In genomic region chrX:19879742-19880378, GRCh38 we compare ENCODE assay signal across 1 cellular context.
TF ChIP-seq lines count a peak whose summit lies in the region.

No MANE protein-coding gene starts in this region.

TF ChIP-seq in H1, 55 proteins besides CTCF, POLR2A, EP300 and RAD21:
- TF ChIP-seq CBX5 (IDR thresholded peaks at IDR 0.05; ENCODE audit: low read depth, low read length) (no peak), SIRT6 (IDR thresholded peaks at IDR 0.05; ENCODE audit: low read length) (no peak), ATF2 (IDR thresholded peaks at IDR 0.05; ENCODE audit: low read length) (no peak), NRF1 (IDR thresholded peaks at IDR 0.05; ENCODE audit: low read depth, low read length) (no peak), CHD1 (IDR thresholded peaks at IDR 0.05; ENCODE audit: low read depth, low read length) (no peak), JUND (IDR thresholded peaks at IDR 0.05; ENCODE audit: low read length) (no peak), SP1 (IDR thresholded peaks at IDR 0.05; ENCODE audit: low read depth, low read length) (no peak)
